ENCODE assay signal across 27 cellular contexts in genomic region chr2:58140508-58141072, GRCh38.
A peak's percentile ranks its signal among the peaks of the same experiment; 100 is the strongest.
DNase-seq lines count a peak whose midpoint lies in the region; ATAC-seq, FAIRE-seq and TF ChIP-seq lines count a peak whose summit lies in the region.
"Had no signal": no experiment of that assay in that cellular context is flagged by ENCODE, and none has a peak within 500 bp of the region (broad histone marks: within the 10 kb centered on the region; RNA-seq: fewer than 3 reads in every experiment).

No MANE protein-coding gene starts in this region.

- H3K27ac ChIP-seq in astrocyte (ENCODE audit: low read depth, low read length) = no peak overlapping the region
- H3K27ac ChIP-seq in gastroesophageal sphincter = no peak overlapping the region
- no peak overlapping the region for H3K27ac ChIP-seq in neural progenitor cell
- H3K27ac ChIP-seq: breast epithelium, esophagus squamous epithelium, neutrophil, prostate gland, stomach had no signal

- H3K4me2 ChIP-seq in astrocyte (ENCODE audit: low read length) = no peak overlapping the region
- H3K4me2 ChIP-seq in neural progenitor cell = no peak overlapping the region

- H3K79me2 ChIP-seq in astrocyte (ENCODE audit: insufficient read depth, low read length) = no peaks in the 10 kb centered on the region
- H3K79me2 ChIP-seq in neural progenitor cell (ENCODE audit: low read depth) = no peaks in the 10 kb centered on the region

- ATAC-seq in gastroesophageal sphincter = no peak
- no peak for ATAC-seq in left colon
- ATAC-seq: CD8-positive, alpha-beta T cell; left lobe of liver; T-helper 17 cell had no signal

- DNase-seq in EL (peak; percentile 71), NCI-H1417 (lab: John Stamatoyannopoulos, UW) (peak in 2 of 3 experiments; percentile 13 to 75), astrocyte (ENCODE audit: low read depth) (peak; percentile 54), iris pigment epithelial cell (ENCODE audit: low read depth) (peak; percentile 20), neural progenitor cell (ENCODE audit: low spot score) (no peak), left colon (no peak), GM19238 (ENCODE audit: insufficient read length, low spot score) (no peak)
- DNase-seq: activated gamma-delta T cell treated with Interleukin-2 at 50 U/mL for 16 hours; AML-193; CD8-positive, alpha-beta T cell; DMS153; esophagus squamous epithelium; GDM1; H7; mesenchymal stem cell; MM.1S; NCI-H146; NCI-H524; stomach; T-helper 17 cell; trophoblast cell had no signal

- 67 to 84% methylated on average over 3 of the region's 3 CpGs for WGBS in gastroesophageal sphincter (ENCODE audit: low coverage in 1 of 2), 2 donors

- no peak for TF ChIP-seq CTCF in astrocyte (IDR thresholded peaks at IDR 0.05; ENCODE audit: insufficient read depth, low read depth, low read length)
- no peak for TF ChIP-seq CTCF in gastroesophageal sphincter (IDR thresholded peaks at IDR 0.05)
- no peak for TF ChIP-seq CTCF in neural progenitor cell (IDR thresholded peaks at IDR 0.05)

- H3K27ac Mint-ChIP-seq in astrocyte (ENCODE audit: unreplicated experiment) (no peak overlapping the region), neural progenitor cell (no peak overlapping the region)
- H3K27ac Mint-ChIP-seq: CD8-positive, alpha-beta T cell; T-helper 17 cell had no signal

- H3K27me3 ChIP-seq in astrocyte (ENCODE audit: insufficient read depth, low read length) = no peaks in the 10 kb centered on the region
- no peaks in the 10 kb centered on the region for H3K27me3 ChIP-seq in gastroesophageal sphincter
- no peaks in the 10 kb centered on the region for H3K27me3 ChIP-seq in neural progenitor cell
- H3K27me3 ChIP-seq: breast epithelium, esophagus squamous epithelium, neutrophil, stomach had no signal

- no peaks in the 10 kb centered on the region for H3K9me3 Mint-ChIP-seq in astrocyte (ENCODE audit: unreplicated experiment)
- no peaks in the 10 kb centered on the region for H3K9me3 Mint-ChIP-seq in neural progenitor cell
- H3K9me3 Mint-ChIP-seq: CD8-positive, alpha-beta T cell had no signal

- no peak for TF ChIP-seq POLR2A in gastroesophageal sphincter (IDR thresholded peaks at IDR 0.05)

- intact Hi-C loops in left colon (cut with DNase I, micrococcal nuclease) = no loop called here

- H3K36me3 ChIP-seq in astrocyte (ENCODE audit: insufficient read depth, low read length) (peaks cover 4% of the 10 kb centered on the region), gastroesophageal sphincter (peaks cover 0 to 18% of the 10 kb centered on the region in 2 donors), neural progenitor cell (no peaks in the 10 kb centered on the region)
- H3K36me3 ChIP-seq: prostate gland had no signal

- H4K20me1 ChIP-seq in astrocyte (ENCODE audit: insufficient read depth, low read length) (no peaks in the 10 kb centered on the region), neural progenitor cell (ENCODE audit: low read depth) (no peaks in the 10 kb centered on the region)

- peaks cover 9% of the 10 kb centered on the region for H3K4me1 Mint-ChIP-seq in astrocyte (ENCODE audit: low read depth, unreplicated experiment)
- peaks cover 5% of the 10 kb centered on the region for H3K4me1 Mint-ChIP-seq in neural progenitor cell
- H3K4me1 Mint-ChIP-seq: T-helper 17 cell had no signal

- no peak for TF ChIP-seq EP300 in gastroesophageal sphincter (IDR thresholded peaks at IDR 0.05)

- H3K9ac ChIP-seq in astrocyte (ENCODE audit: low read length) (no peak overlapping the region), neural progenitor cell (no peak overlapping the region)

- no peaks in the 10 kb centered on the region for H3K4me1 ChIP-seq in astrocyte (ENCODE audit: insufficient read depth, low read length)
- no peaks in the 10 kb centered on the region for H3K4me1 ChIP-seq in gastroesophageal sphincter
- H3K4me1 ChIP-seq in neural progenitor cell = no peaks in the 10 kb centered on the region
- H3K4me1 ChIP-seq: breast epithelium, prostate gland, stomach had no signal

- H2AFZ ChIP-seq in astrocyte (ENCODE audit: low read depth, low read length) (no peak overlapping the region), neural progenitor cell (replicated peaks) (no peak overlapping the region)

- no peaks in the 10 kb centered on the region for H3F3A ChIP-seq in neural progenitor cell (ENCODE audit: low read depth)

- H3K4me3 Mint-ChIP-seq in astrocyte (ENCODE audit: unreplicated experiment) = no peak overlapping the region
- no peak overlapping the region for H3K4me3 Mint-ChIP-seq in neural progenitor cell
- H3K4me3 Mint-ChIP-seq: CD8-positive, alpha-beta T cell; T-helper 17 cell had no signal

- no peak overlapping the region for H3K4me3 ChIP-seq in astrocyte (ENCODE audit: insufficient read depth, low read depth, low read length)
- no peak overlapping the region for H3K4me3 ChIP-seq in gastroesophageal sphincter
- H3K4me3 ChIP-seq in neural progenitor cell = no peak overlapping the region
- H3K4me3 ChIP-seq: breast epithelium, esophagus squamous epithelium, prostate gland, stomach had no signal

- H3K9me3 ChIP-seq in astrocyte (ENCODE audit: insufficient read depth, low read depth, low read length) (no peaks in the 10 kb centered on the region), gastroesophageal sphincter (no peaks in the 10 kb centered on the region), neural progenitor cell (ENCODE audit: low read depth) (no peaks in the 10 kb centered on the region)
- H3K9me3 ChIP-seq: breast epithelium, esophagus squamous epithelium, neutrophil, prostate gland, stomach had no signal

- H3K27me3 Mint-ChIP-seq in astrocyte (ENCODE audit: low read depth, unreplicated experiment) = no peaks in the 10 kb centered on the region
- H3K27me3 Mint-ChIP-seq in neural progenitor cell (ENCODE audit: insufficient read depth, low read depth) = no peaks in the 10 kb centered on the region
- H3K27me3 Mint-ChIP-seq: T-helper 17 cell had no signal

- peak; percentile 77 for FAIRE-seq in astrocyte (lab: Jason Lieb, UNC)
- FAIRE-seq: RCC 7860 had no signal

- H3K36me3 Mint-ChIP-seq in astrocyte (ENCODE audit: low read depth, unreplicated experiment) (no peaks in the 10 kb centered on the region), neural progenitor cell (no peaks in the 10 kb centered on the region)

Comparison
In these comparisons a context has a peak if more than half of its experiments do, and no peak if none do; other contexts are left out.
1. DNase-seq: peak in EL (single experiment), NCI-H1417 (2 of 3), astrocyte (single experiment) and iris pigment epithelial cell (single experiment); none in neural progenitor cell (single experiment), left colon (0 of 2) and GM19238 (single experiment).